ENCODE assay signal across 8 cellular contexts in genomic region chr5:143051244-143052058, GRCh38.
A peak's percentile ranks its signal among the peaks of the same experiment; 100 is the strongest.
DNase-seq lines count a peak whose midpoint lies in the region; ATAC-seq and TF ChIP-seq lines count a peak whose summit lies in the region.

No MANE protein-coding gene starts in this region.

- H3K9me3 Mint-ChIP-seq in effector memory CD8-positive, alpha-beta T cell = no peaks in the 10 kb centered on the region

- H3K79me2 ChIP-seq in Karpas-422 (ENCODE audit: low read length) = no peaks in the 10 kb centered on the region

- H3K27ac ChIP-seq in Karpas-422 (ENCODE audit: low read length) = peak overlapping the region; percentile 97
- no peak overlapping the region for H3K27ac ChIP-seq in RWPE2 (ENCODE audit: poor library complexity, severe bottlenecking)
- no peak overlapping the region for H3K27ac ChIP-seq in foreskin keratinocyte
- peak overlapping the region in 12 of 21 experiments; percentile 12 to 66 (median 54) for H3K27ac ChIP-seq in skin epidermis

- no peak overlapping the region for H3K4me3 Mint-ChIP-seq in effector memory CD8-positive, alpha-beta T cell

- no peaks in the 10 kb centered on the region for H3K36me3 ChIP-seq in Karpas-422 (ENCODE audit: insufficient read depth, low read length)
- H3K36me3 ChIP-seq in RWPE2 (ENCODE audit: low read depth) = no peaks in the 10 kb centered on the region

- ATAC-seq in RWPE2 (ENCODE audit: low read depth) (peak; percentile 80), foreskin keratinocyte (peak; percentile 70)
- ATAC-seq in effector memory CD8-positive, alpha-beta T cell (replicated peaks) = no peak

- H3K27me3 ChIP-seq in Karpas-422 (ENCODE audit: low read length) (no peaks in the 10 kb centered on the region), RWPE2 (ENCODE audit: insufficient read depth, poor library complexity, severe bottlenecking) (no peaks in the 10 kb centered on the region), foreskin keratinocyte (no peaks in the 10 kb centered on the region)

- TF ChIP-seq CTCF in RWPE2 (IDR thresholded peaks at IDR 0.05; ENCODE audit: poor library complexity, severe bottlenecking) (no peak), foreskin keratinocyte (conservative IDR thresholded peaks at IDR 0.05) (no peak)

- H3K4me2 ChIP-seq in Karpas-422 (ENCODE audit: low read depth, low read length, poor library complexity, severe bottlenecking) = peak overlapping the region; percentile 66

- no peaks in the 10 kb centered on the region for H3K9me3 ChIP-seq in Karpas-422 (ENCODE audit: low read length)
- no peaks in the 10 kb centered on the region for H3K9me3 ChIP-seq in RWPE2 (ENCODE audit: severe bottlenecking)

- H3K36me3 Mint-ChIP-seq in effector memory CD8-positive, alpha-beta T cell (ENCODE audit: insufficient read depth) = peaks cover 23% of the 10 kb centered on the region

- peak overlapping the region; percentile 60 for H2AFZ ChIP-seq in Karpas-422 (ENCODE audit: low read length)

- H4K20me1 ChIP-seq in Karpas-422 (ENCODE audit: insufficient read depth, low read depth, low read length) = no peaks in the 10 kb centered on the region

- peak overlapping the region; percentile 67 for H3K9ac ChIP-seq in Karpas-422 (ENCODE audit: low read length)

- H3K27ac Mint-ChIP-seq in effector memory CD8-positive, alpha-beta T cell = peak overlapping the region in 1 of 2 donors; percentile 36

- H3K9me2 ChIP-seq in Karpas-422 (replicated peaks; ENCODE audit: insufficient read depth, low read length) = no peaks in the 10 kb centered on the region

- no peaks in the 10 kb centered on the region for H3K27me3 Mint-ChIP-seq in effector memory CD8-positive, alpha-beta T cell

- H3K4me1 ChIP-seq in Karpas-422 (ENCODE audit: low read length) (peaks cover 88% of the 10 kb centered on the region), RWPE2 (ENCODE audit: insufficient read depth, poor library complexity, severe bottlenecking) (peaks cover 28% of the 10 kb centered on the region), foreskin keratinocyte (peaks cover 8% of the 10 kb centered on the region)

- H3K4me1 Mint-ChIP-seq in effector memory CD8-positive, alpha-beta T cell (ENCODE audit: low read depth in 2 of 2) = peaks cover 11 to 47% of the 10 kb centered on the region in 2 donors

- peak; percentile 86 for DNase-seq in DMS 273 (lab: John Stamatoyannopoulos, UW; ENCODE audit: unreplicated experiment)
- DNase-seq in Karpas-422 = peak; percentile 96
- DNase-seq in RWPE2 (ENCODE audit: low spot score) = no peak
- DNase-seq in foreskin keratinocyte = peak; percentile 54 to 74
- no peak for DNase-seq in activated effector memory CD4-positive, alpha-beta T cell treated with Interleukin-2 at 50 U/mL for 16 hours
- DNase-seq in C1 segment of cervical spinal cord (lab: John Stamatoyannopoulos, UW) = no peak
- DNase-seq in effector memory CD8-positive, alpha-beta T cell = no peak

- H3K4me3 ChIP-seq in Karpas-422 (ENCODE audit: low read length) (peak overlapping the region; percentile 39), RWPE2 (ENCODE audit: severe bottlenecking) (no peak overlapping the region), skin epidermis (no peak overlapping the region)

Comparison
In these comparisons a context has a peak if more than half of its experiments do, and no peak if none do; other contexts are left out.
1. DNase-seq: peak in DMS 273 (single experiment), Karpas-422 (single experiment) and foreskin keratinocyte (2 of 2); none in RWPE2 (single experiment), activated effector memory CD4-positive, alpha-beta T cell treated with Interleukin-2 at 50 U/mL for 16 hours (single experiment), C1 segment of cervical spinal cord (0 of 14) and effector memory CD8-positive, alpha-beta T cell (0 of 3).
2. H3K27ac ChIP-seq: peak in Karpas-422 (single experiment) and skin epidermis (12 of 21); none in RWPE2 (single experiment) and foreskin keratinocyte (single experiment).